ENCODE assay signal across 2 cellular contexts in the genomic region with DNA sequence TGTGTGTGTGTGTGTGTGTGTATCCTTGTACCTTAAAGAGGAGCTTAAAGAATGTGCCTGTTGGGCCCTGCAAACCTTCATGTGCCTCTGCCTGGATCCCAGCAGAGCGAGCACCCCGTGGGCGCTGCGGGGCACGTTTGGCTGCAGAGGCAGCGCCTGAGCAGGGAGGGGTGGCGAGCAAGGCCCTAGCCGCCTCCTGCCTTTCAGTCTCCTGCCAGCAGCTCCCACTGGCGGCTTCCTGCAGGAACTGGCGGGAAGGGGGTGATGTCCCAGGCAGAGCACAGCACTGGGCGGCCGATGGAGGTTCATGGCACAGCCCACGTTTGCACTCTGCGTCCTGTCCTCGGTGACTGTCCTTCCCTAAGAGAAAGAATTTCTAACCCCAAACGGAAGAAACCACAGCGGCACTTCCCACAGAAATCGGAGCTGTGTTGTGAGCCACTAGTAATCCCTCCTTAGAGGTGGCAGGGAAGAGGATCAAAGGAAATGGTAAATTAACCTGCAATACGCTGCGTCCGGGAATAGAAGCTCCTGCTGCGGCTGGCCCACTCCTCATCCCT.
TF ChIP-seq lines count a peak whose summit lies in the region.

No MANE protein-coding gene starts in this region.

TF ChIP-seq in Ishikawa, 13 proteins besides CTCF, POLR2A, EP300 and RAD21:
- TF ChIP-seq, protein P1, sequence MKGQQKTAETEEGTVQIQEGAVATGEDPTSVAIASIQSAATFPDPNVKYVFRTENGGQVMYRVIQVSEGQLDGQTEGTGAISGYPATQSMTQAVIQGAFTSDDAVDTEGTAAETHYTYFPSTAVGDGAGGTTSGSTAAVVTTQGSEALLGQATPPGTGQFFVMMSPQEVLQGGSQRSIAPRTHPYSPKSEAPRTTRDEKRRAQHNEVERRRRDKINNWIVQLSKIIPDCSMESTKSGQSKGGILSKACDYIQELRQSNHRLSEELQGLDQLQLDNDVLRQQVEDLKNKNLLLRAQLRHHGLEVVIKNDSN (IDR thresholded peaks at IDR 0.05): no peak
- TF ChIP-seq YY1 (IDR thresholded peaks at IDR 0.05; ENCODE audit: low read depth) (no peak), TCF12 (IDR thresholded peaks at IDR 0.05; ENCODE audit: low read depth) (no peak), NFIC (IDR thresholded peaks at IDR 0.05) (no peak), TAF1 (IDR thresholded peaks at IDR 0.05; ENCODE audit: low read depth) (no peak), FOXM1 (IDR thresholded peaks at IDR 0.05; ENCODE audit: borderline replicate concordance, low read depth) (no peak), EGR1 (IDR thresholded peaks at IDR 0.05) (no peak), MAX (IDR thresholded peaks at IDR 0.05) (no peak), ZBTB7A (IDR thresholded peaks at IDR 0.05; ENCODE audit: low read depth) (no peak), REST (IDR thresholded peaks at IDR 0.05; ENCODE audit: low read depth) (no peak), TEAD4 (IDR thresholded peaks at IDR 0.05) (no peak), CEBPB (IDR thresholded peaks at IDR 0.05) (no peak), CREB1 (IDR thresholded peaks at IDR 0.05; ENCODE audit: low read depth) (no peak)

TF ChIP-seq in HepG2, 621 proteins besides CTCF, POLR2A, EP300 and RAD21 (continues in another document):
- no peak for TF ChIP-seq SIX1 (CRISPR knock-in tag; IDR thresholded peaks at IDR 0.05; ENCODE audit: borderline replicate concordance)
- no peak for TF ChIP-seq AHDC1 (CRISPR knock-in tag; IDR thresholded peaks at IDR 0.05; ENCODE audit: borderline replicate concordance)
- TF ChIP-seq ZFP41 (CRISPR knock-in tag; IDR thresholded peaks at IDR 0.05; ENCODE audit: borderline replicate concordance): no peak
- TF ChIP-seq ZBTB38 (CRISPR knock-in tag; IDR thresholded peaks at IDR 0.05): peak; percentile 51
- TF ChIP-seq, protein P2, sequence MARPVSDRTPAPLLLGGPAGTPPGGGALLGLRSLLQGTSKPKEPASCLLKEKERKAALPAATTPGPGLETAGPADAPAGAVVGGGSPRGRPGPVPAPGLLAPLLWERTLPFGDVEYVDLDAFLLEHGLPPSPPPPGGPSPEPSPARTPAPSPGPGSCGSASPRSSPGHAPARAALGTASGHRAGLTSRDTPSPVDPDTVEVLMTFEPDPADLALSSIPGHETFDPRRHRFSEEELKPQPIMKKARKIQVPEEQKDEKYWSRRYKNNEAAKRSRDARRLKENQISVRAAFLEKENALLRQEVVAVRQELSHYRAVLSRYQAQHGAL (CRISPR knock-in tag; IDR thresholded peaks at IDR 0.05; ENCODE audit: not compliant biosample characterization): no peak
- no peak for TF ChIP-seq ZNF879 (CRISPR knock-in tag; IDR thresholded peaks at IDR 0.05)
- TF ChIP-seq, protein P3, sequence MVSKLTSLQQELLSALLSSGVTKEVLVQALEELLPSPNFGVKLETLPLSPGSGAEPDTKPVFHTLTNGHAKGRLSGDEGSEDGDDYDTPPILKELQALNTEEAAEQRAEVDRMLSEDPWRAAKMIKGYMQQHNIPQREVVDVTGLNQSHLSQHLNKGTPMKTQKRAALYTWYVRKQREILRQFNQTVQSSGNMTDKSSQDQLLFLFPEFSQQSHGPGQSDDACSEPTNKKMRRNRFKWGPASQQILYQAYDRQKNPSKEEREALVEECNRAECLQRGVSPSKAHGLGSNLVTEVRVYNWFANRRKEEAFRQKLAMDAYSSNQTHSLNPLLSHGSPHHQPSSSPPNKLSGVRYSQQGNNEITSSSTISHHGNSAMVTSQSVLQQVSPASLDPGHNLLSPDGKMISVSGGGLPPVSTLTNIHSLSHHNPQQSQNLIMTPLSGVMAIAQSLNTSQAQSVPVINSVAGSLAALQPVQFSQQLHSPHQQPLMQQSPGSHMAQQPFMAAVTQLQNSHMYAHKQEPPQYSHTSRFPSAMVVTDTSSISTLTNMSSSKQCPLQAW (CRISPR knock-in tag; IDR thresholded peaks at IDR 0.05): no peak
- no peak for TF ChIP-seq RCOR2 (CRISPR knock-in tag; IDR thresholded peaks at IDR 0.05)
- TF ChIP-seq, protein P4, sequence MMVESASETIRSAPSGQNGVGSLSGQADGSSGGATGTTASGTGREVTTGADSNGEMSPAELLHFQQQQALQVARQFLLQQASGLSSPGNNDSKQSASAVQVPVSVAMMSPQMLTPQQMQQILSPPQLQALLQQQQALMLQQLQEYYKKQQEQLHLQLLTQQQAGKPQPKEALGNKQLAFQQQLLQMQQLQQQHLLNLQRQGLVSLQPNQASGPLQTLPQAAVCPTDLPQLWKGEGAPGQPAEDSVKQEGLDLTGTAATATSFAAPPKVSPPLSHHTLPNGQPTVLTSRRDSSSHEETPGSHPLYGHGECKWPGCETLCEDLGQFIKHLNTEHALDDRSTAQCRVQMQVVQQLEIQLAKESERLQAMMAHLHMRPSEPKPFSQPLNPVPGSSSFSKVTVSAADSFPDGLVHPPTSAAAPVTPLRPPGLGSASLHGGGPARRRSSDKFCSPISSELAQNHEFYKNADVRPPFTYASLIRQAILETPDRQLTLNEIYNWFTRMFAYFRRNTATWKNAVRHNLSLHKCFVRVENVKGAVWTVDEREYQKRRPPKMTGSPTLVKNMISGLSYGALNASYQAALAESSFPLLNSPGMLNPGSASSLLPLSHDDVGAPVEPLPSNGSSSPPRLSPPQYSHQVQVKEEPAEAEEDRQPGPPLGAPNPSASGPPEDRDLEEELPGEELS (CRISPR knock-in tag; IDR thresholded peaks at IDR 0.05): 0 out of 2 replicates have a peak, but pooled peaks have one; percentile 30
- 0 out of 2 replicates have a peak, but pooled peaks have one; percentile 32 for TF ChIP-seq THAP11 (CRISPR knock-in tag; IDR thresholded peaks at IDR 0.05)
- TF ChIP-seq TARDBP (CRISPR knock-in tag; IDR thresholded peaks at IDR 0.05): no peak
- TF ChIP-seq IKZF1 (IDR thresholded peaks at IDR 0.05): no peak
- no peak for TF ChIP-seq ZNF253 (CRISPR knock-in tag; IDR thresholded peaks at IDR 0.05; ENCODE audit: borderline replicate concordance)
- TF ChIP-seq SNAI1 (CRISPR knock-in tag; IDR thresholded peaks at IDR 0.05; ENCODE audit: borderline replicate concordance): no peak
- no peak for TF ChIP-seq TEAD3 (CRISPR knock-in tag; optimal IDR thresholded peaks at IDR 0.05; ENCODE audit: borderline replicate concordance)
- no peak for TF ChIP-seq NFYC (CRISPR knock-in tag; IDR thresholded peaks at IDR 0.05)
- TF ChIP-seq, protein P5, sequence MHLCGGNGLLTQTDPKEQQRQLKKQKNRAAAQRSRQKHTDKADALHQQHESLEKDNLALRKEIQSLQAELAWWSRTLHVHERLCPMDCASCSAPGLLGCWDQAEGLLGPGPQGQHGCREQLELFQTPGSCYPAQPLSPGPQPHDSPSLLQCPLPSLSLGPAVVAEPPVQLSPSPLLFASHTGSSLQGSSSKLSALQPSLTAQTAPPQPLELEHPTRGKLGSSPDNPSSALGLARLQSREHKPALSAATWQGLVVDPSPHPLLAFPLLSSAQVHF (CRISPR knock-in tag; IDR thresholded peaks at IDR 0.05): 0 out of 2 replicates have a peak, but pooled peaks have one; percentile 10
- TF ChIP-seq FOXC1 (CRISPR knock-in tag; IDR thresholded peaks at IDR 0.05; ENCODE audit: borderline replicate concordance): no peak
- TF ChIP-seq HNRNPL (IDR thresholded peaks at IDR 0.05; ENCODE audit: low read depth, low read length): 0 out of 2 replicates have a peak, but pooled peaks have one; percentile 66
- TF ChIP-seq, protein P6, sequence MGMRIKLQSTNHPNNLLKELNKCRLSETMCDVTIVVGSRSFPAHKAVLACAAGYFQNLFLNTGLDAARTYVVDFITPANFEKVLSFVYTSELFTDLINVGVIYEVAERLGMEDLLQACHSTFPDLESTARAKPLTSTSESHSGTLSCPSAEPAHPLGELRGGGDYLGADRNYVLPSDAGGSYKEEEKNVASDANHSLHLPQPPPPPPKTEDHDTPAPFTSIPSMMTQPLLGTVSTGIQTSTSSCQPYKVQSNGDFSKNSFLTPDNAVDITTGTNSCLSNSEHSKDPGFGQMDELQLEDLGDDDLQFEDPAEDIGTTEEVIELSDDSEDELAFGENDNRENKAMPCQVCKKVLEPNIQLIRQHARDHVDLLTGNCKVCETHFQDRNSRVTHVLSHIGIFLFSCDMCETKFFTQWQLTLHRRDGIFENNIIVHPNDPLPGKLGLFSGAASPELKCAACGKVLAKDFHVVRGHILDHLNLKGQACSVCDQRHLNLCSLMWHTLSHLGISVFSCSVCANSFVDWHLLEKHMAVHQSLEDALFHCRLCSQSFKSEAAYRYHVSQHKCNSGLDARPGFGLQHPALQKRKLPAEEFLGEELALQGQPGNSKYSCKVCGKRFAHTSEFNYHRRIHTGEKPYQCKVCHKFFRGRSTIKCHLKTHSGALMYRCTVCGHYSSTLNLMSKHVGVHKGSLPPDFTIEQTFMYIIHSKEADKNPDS (CRISPR knock-in tag; IDR thresholded peaks at IDR 0.05): no peak
- no peak for TF ChIP-seq HOXD1 (CRISPR knock-in tag; IDR thresholded peaks at IDR 0.05)
- TF ChIP-seq ZNF44 (CRISPR knock-in tag; IDR thresholded peaks at IDR 0.05): no peak
- TF ChIP-seq KLF11 (CRISPR knock-in tag; IDR thresholded peaks at IDR 0.05): no peak; the same call in 1 of the 2 replicates
- TF ChIP-seq TBL1XR1 (IDR thresholded peaks at IDR 0.05; ENCODE audit: borderline replicate concordance, low read length, partially characterized antibody): no peak
- TF ChIP-seq, protein P7, sequence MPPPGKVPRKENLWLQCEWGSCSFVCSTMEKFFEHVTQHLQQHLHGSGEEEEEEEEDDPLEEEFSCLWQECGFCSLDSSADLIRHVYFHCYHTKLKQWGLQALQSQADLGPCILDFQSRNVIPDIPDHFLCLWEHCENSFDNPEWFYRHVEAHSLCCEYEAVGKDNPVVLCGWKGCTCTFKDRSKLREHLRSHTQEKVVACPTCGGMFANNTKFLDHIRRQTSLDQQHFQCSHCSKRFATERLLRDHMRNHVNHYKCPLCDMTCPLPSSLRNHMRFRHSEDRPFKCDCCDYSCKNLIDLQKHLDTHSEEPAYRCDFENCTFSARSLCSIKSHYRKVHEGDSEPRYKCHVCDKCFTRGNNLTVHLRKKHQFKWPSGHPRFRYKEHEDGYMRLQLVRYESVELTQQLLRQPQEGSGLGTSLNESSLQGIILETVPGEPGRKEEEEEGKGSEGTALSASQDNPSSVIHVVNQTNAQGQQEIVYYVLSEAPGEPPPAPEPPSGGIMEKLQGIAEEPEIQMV (CRISPR knock-in tag; IDR thresholded peaks at IDR 0.05; ENCODE audit: low read depth): no peak
- peak; percentile 33 for TF ChIP-seq RBM39 (IDR thresholded peaks at IDR 0.05; ENCODE audit: low read depth, low read length, poor library complexity, severe bottlenecking)
- no peak; the same call in 1 of the 2 replicates for TF ChIP-seq KLF13 (CRISPR knock-in tag; IDR thresholded peaks at IDR 0.05)
- no peak for TF ChIP-seq GFI1 (CRISPR knock-in tag; IDR thresholded peaks at IDR 0.05; ENCODE audit: borderline replicate concordance)
- no peak for TF ChIP-seq ZNF362 (CRISPR knock-in tag; IDR thresholded peaks at IDR 0.05; ENCODE audit: borderline replicate concordance)
- no peak for TF ChIP-seq ZNF850 (CRISPR knock-in tag; conservative IDR thresholded peaks at IDR 0.05)
- TF ChIP-seq ZNF619 (CRISPR knock-in tag; IDR thresholded peaks at IDR 0.05): 0 out of 2 replicates have a peak, but pooled peaks have one; percentile 58
- TF ChIP-seq HOXA9 (CRISPR knock-in tag; IDR thresholded peaks at IDR 0.05; ENCODE audit: borderline replicate concordance): no peak
- TF ChIP-seq GPN1 (CRISPR knock-in tag; IDR thresholded peaks at IDR 0.05; ENCODE audit: borderline replicate concordance): no peak
